ENCODE assay signal across 8 cellular contexts in genomic region chr6:137313928-137314855, GRCh38.
DNase-seq lines count a peak whose midpoint lies in the region; ATAC-seq and TF ChIP-seq lines count a peak whose summit lies in the region.

No MANE protein-coding gene starts in this region.

- no peaks in the 10 kb centered on the region for H3K36me3 Mint-ChIP-seq in activated CD8-positive, alpha-beta memory T cell treated with anti-CD3 and anti-CD28 coated beads, Interleukin-2, amount 10 ng/mL, durations not matched to agents 7 days and 5 days
- H3K36me3 Mint-ChIP-seq in endothelial cell (ENCODE audit: low read depth, unreplicated experiment): no peaks in the 10 kb centered on the region

- CTCF ChIA-PET in activated CD8-positive, alpha-beta memory T cell treated with anti-CD3 and anti-CD28 coated beads, Interleukin-2, amount 10 ng/mL, durations not matched to agents 7 days and 5 days (lab: Charles Lee): interaction anchor here (0.6 to 5.6 kb wide), 40 partner anchors 9 to 468 kb away, joined by 3 to 36 read pairs (median 4); no protein-coding TSS in a partner anchor

- peak; percentile 79 for TF ChIP-seq CTCF in endothelial cell (IDR thresholded peaks at IDR 0.05; ENCODE audit: unreplicated experiment)

- H3K4me1 Mint-ChIP-seq in activated CD8-positive, alpha-beta memory T cell treated with anti-CD3 and anti-CD28 coated beads, Interleukin-2, amount 10 ng/mL, durations not matched to agents 7 days and 5 days: peaks cover 3% of the 10 kb centered on the region
- H3K4me1 Mint-ChIP-seq in endothelial cell (ENCODE audit: unreplicated experiment): no peaks in the 10 kb centered on the region

- H3K27ac Mint-ChIP-seq in activated CD8-positive, alpha-beta memory T cell treated with anti-CD3 and anti-CD28 coated beads, Interleukin-2, amount 10 ng/mL, durations not matched to agents 7 days and 5 days: no peak overlapping the region
- no peak overlapping the region for H3K27ac Mint-ChIP-seq in endothelial cell (ENCODE audit: unreplicated experiment)

- peak; percentile 81 for DNase-seq in DMS53 (lab: John Stamatoyannopoulos, UW)
- peak; percentile 37 for DNase-seq in HPDE6-E6E7 (ENCODE audit: extremely low spot score)
- peak; percentile 60 for DNase-seq in NOMO-1 treated with dmso at 0.1 percent for 144 hours (lab: John Stamatoyannopoulos, UW; ENCODE audit: unreplicated experiment)
- peak; percentile 73 for DNase-seq in activated CD8-positive, alpha-beta memory T cell treated with anti-CD3 and anti-CD28 coated beads, Interleukin-2, amount 10 ng/mL, durations not matched to agents 7 days and 5 days
- DNase-seq in endothelial cell (ENCODE audit: low spot score): peak; percentile 67
- peak; percentile 60 for DNase-seq in mucosa of gallbladder (ENCODE audit: low spot score)
- DNase-seq in stimulated activated CD8-positive, alpha-beta memory T cell treated with anti-CD3 and anti-CD28 coated beads, Interleukin-4, amount 100 ng/mL, for 24 hours (ENCODE audit: low read depth): peak; percentile 48

- H3K9me3 Mint-ChIP-seq in activated CD8-positive, alpha-beta memory T cell treated with anti-CD3 and anti-CD28 coated beads, Interleukin-2, amount 10 ng/mL, durations not matched to agents 7 days and 5 days (ENCODE audit: low read depth): no peaks in the 10 kb centered on the region
- H3K9me3 Mint-ChIP-seq in endothelial cell (ENCODE audit: unreplicated experiment): no peaks in the 10 kb centered on the region

- H3K27me3 Mint-ChIP-seq in activated CD8-positive, alpha-beta memory T cell treated with anti-CD3 and anti-CD28 coated beads, Interleukin-2, amount 10 ng/mL, durations not matched to agents 7 days and 5 days: peaks cover 9% of the 10 kb centered on the region
- H3K27me3 Mint-ChIP-seq in endothelial cell (ENCODE audit: unreplicated experiment): no peaks in the 10 kb centered on the region

- ATAC-seq in activated CD8-positive, alpha-beta memory T cell treated with anti-CD3 and anti-CD28 coated beads, Interleukin-2, amount 10 ng/mL, durations not matched to agents 7 days and 5 days: peak; percentile 64
- no peak for ATAC-seq in HG02852 (IDR thresholded peaks at IDR 0.05; ENCODE audit: unreplicated experiment)

- H3K4me3 Mint-ChIP-seq in activated CD8-positive, alpha-beta memory T cell treated with anti-CD3 and anti-CD28 coated beads, Interleukin-2, amount 10 ng/mL, durations not matched to agents 7 days and 5 days: no peak overlapping the region
- H3K4me3 Mint-ChIP-seq in endothelial cell (ENCODE audit: unreplicated experiment): no peak overlapping the region
